Comparison of ENCODE assay signal across 8 cellular contexts in the genomic region with DNA sequence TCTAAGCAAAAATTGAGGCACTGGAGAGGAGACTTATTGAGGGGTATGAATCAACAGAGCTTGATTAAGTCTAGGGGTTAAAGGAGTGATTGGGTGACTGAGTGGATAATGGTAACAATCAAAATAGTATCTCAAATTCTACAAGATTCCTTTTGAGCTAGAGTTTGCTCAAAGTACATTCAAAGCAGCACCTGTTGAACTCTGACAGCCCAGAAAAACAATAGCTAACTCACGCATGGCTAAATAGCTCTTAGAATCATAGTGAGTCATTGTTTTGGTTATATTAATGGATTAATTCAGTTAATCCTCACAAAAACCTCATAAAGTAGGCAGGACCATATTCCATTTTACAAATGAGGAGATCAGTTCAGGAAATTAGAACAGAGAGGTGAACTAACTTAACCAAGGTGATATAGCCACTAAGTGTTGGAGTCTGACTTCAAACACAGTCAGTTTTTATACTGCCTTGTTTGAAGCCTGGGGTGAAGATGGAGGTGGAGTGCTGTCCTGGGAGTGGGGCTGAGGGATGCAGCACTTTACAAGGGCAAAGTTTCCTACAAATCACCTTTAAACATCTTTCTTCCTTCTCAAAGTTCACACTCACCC. TPM values are rescaled to one million over a fixed set of nuclear protein-coding genes. Genes with fewer than 3 reads are reported as not detected.
DNase-seq lines count a peak whose midpoint lies in the region; ATAC-seq lines count a peak whose summit lies in the region.

No MANE protein-coding gene starts in this region.

- ATAC-seq in GM18498 (IDR thresholded peaks at IDR 0.05; ENCODE audit: unreplicated experiment) = peak; percentile 61
- peak; percentile 57 for ATAC-seq in GM21723 (IDR thresholded peaks at IDR 0.05; ENCODE audit: unreplicated experiment)

- H3K4me3 ChIP-seq in Jurkat, Clone E6-1 (ENCODE audit: low read length) = no peak overlapping the region

- peak; percentile 16 for DNase-seq in Jurkat, Clone E6-1 (ENCODE audit: low read depth, low spot score)
- peak; percentile 11 for DNase-seq in glomerular visceral epithelial cell (ENCODE audit: extremely low spot score)
- no peak for DNase-seq in RPMI8226
- DNase-seq in middle frontal gyrus (ENCODE audit: extremely low spot score, low spot score) = no peak
- no peak for DNase-seq in NK-92 treated with Interleukin-12 subunit alpha and Interleukin-12 subunit beta, amount 100 ng/mL, for 24 hours (lab: John Stamatoyannopoulos, UW)
- no peak for DNase-seq in activated CD8-positive, alpha-beta memory T cell treated with anti-CD3 and anti-CD28 coated beads, Interleukin-2, amount 50 U/mL, for 4 hours

RNA-seq across cellular contexts. Expression of a gene that starts 35.9 kb away (rescaled TPM):
- 16.4 TPM for polyA plus RNA-seq in Jurkat, Clone E6-1 (2012; ENCODE audit: insufficient read depth, insufficient read length)

RNA-seq across cellular contexts. Expression of a gene that starts 58.4 kb away (rescaled TPM):
- 7.3 TPM for polyA plus RNA-seq in Jurkat, Clone E6-1 (2012; ENCODE audit: insufficient read depth, insufficient read length)

Comparison
In these comparisons a context has a peak if more than half of its experiments do, and no peak if none do; other contexts are left out.
1. DNase-seq: peak in Jurkat, Clone E6-1 (single experiment) and glomerular visceral epithelial cell (single experiment); none in RPMI8226 (single experiment), middle frontal gyrus (single experiment), NK-92 treated with Interleukin-12 subunit alpha and Interleukin-12 subunit beta, amount 100 ng/mL, for 24 hours (single experiment) and activated CD8-positive, alpha-beta memory T cell treated with anti-CD3 and anti-CD28 coated beads, Interleukin-2, amount 50 U/mL, for 4 hours (single experiment).